Comparison of ENCODE assay signal across 10 cellular contexts in the genomic region with DNA sequence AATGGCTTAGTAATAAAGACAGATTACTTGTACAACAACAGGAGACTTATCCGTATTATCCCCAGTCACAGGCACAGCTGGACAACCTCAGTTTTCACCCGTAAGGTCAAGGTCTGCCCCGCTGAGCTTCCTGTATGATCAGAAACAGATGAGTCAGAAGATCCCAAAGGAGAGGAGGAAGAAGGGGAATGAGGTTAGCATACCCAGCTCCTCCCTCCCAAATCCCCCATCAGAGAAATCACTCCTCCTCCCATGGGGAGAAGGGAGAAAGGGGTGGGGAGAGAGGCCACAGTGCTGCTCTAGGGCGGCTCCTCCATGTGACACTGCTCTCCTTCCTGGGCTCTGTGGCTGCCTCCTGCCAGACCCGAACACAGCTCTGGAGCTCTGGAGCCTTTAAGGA. TPM values are rescaled to one million over a fixed set of nuclear protein-coding genes. Genes with fewer than 3 reads are reported as not detected.
DNase-seq lines count a peak whose midpoint lies in the region; ATAC-seq, FAIRE-seq and TF ChIP-seq lines count a peak whose summit lies in the region.
"Had no signal": no experiment of that assay in that cellular context is flagged by ENCODE, and none has a peak within 500 bp of the region (broad histone marks: within the 10 kb centered on the region; RNA-seq: fewer than 3 reads in every experiment).

No MANE protein-coding gene starts in this region.

- TF ChIP-seq POLR2A in esophagus muscularis mucosa (IDR thresholded peaks at IDR 0.05; ENCODE audit: low read depth): no peak

- no peak overlapping the region for H3K4me2 ChIP-seq in mesenchymal stem cell (ENCODE audit: low read length, poor library complexity, severe bottlenecking)

- no peak for FAIRE-seq in urothelium cell line (lab: Jason Lieb, UNC)

- no peak overlapping the region for H3K4me3 ChIP-seq in esophagus muscularis mucosa
- no peak overlapping the region for H3K4me3 ChIP-seq in mesenchymal stem cell (ENCODE audit: insufficient read depth in 1 of 2, low read depth in 1 of 2, low read length in 2 of 2)

- H2BK120ac ChIP-seq in mesenchymal stem cell (ENCODE audit: low read depth, low read length): peak overlapping the region; percentile 54

- no peak overlapping the region for H4K8ac ChIP-seq in mesenchymal stem cell (ENCODE audit: low read length)

- no peaks in the 10 kb centered on the region for H3K27me3 ChIP-seq in esophagus muscularis mucosa
- H3K27me3 ChIP-seq in mesenchymal stem cell (ENCODE audit: control insufficient read depth in 1 of 2, insufficient read depth in 1 of 2, low read length in 2 of 2): no peaks in the 10 kb centered on the region

- H3K79me1 ChIP-seq in mesenchymal stem cell (replicated peaks; ENCODE audit: low read length, poor library complexity, severe bottlenecking): no peaks in the 10 kb centered on the region

- no peak overlapping the region for H3K14ac ChIP-seq in mesenchymal stem cell (ENCODE audit: low read length in 2 of 2)

- peak overlapping the region in 1 of 2 experiments; percentile 21 for H3K4ac ChIP-seq in mesenchymal stem cell (ENCODE audit: low read depth in 1 of 2, low read length in 2 of 2)

- no peak overlapping the region for H2BK15ac ChIP-seq in mesenchymal stem cell (ENCODE audit: low read depth, poor library complexity, severe bottlenecking)

- H3K23ac ChIP-seq in mesenchymal stem cell (ENCODE audit: low read length in 2 of 2): no peak overlapping the region

- no peak for TF ChIP-seq CTCF in esophagus muscularis mucosa (IDR thresholded peaks at IDR 0.05)

- H3K9me3 ChIP-seq in esophagus muscularis mucosa (no peaks in the 10 kb centered on the region), mesenchymal stem cell (ENCODE audit: control insufficient read depth, low read length) (no peaks in the 10 kb centered on the region)

- 61% methylated on average over 5 of the region's 5 CpGs for WGBS in esophagus muscularis mucosa
- 14% methylated on average over 1 of the region's 5 CpGs for WGBS in mesenchymal stem cell

- H3K18ac ChIP-seq in mesenchymal stem cell (ENCODE audit: low read depth in 1 of 2, low read length in 2 of 2): peak overlapping the region in 1 of 2 experiments; percentile 38

- DNase-seq in NCI-H226: peak; percentile 7
- peak; percentile 93 for DNase-seq in esophagus muscularis mucosa (ENCODE audit: extremely low spot score)
- peak; percentile 82 for DNase-seq in mesenchymal stem cell
- peak; percentile 42 for DNase-seq in urothelium cell line (ENCODE audit: low spot score)
- no peak for DNase-seq in NCI-H510A treated with DMSO at 0.1 percent for 48 hours (lab: John Stamatoyannopoulos, UW)
- DNase-seq: activated CD4-positive, alpha-beta T cell treated with anti-CD3 and anti-CD28 coated beads for 4 hours; activated naive CD8-positive, alpha-beta T cell treated with anti-CD3 and anti-CD28 coated beads, Interleukin-2, amount 10 ng/mL, durations not matched to agents 7 days and 5 days; GF-D8 had no signal

- H2BK12ac ChIP-seq in mesenchymal stem cell (ENCODE audit: low read length in 2 of 2): peak overlapping the region in 1 of 2 experiments; percentile 66

- ATAC-seq in HG03571 (IDR thresholded peaks at IDR 0.05; ENCODE audit: unreplicated experiment) (no peak), GM19351 (IDR thresholded peaks at IDR 0.05; ENCODE audit: unreplicated experiment) (no peak)

- H3K27ac ChIP-seq in esophagus muscularis mucosa (replicated peaks in 1 of 4) (peak overlapping the region; percentile 39 to 75 (median 63)), mesenchymal stem cell (ENCODE audit: low read length, poor library complexity, severe bottlenecking) (no peak overlapping the region)

- H3K36me3 ChIP-seq in esophagus muscularis mucosa: no peaks in the 10 kb centered on the region
- no peaks in the 10 kb centered on the region for H3K36me3 ChIP-seq in mesenchymal stem cell (ENCODE audit: control insufficient read depth in 1 of 2, insufficient read depth in 2 of 2, low read depth in 1 of 2, low read length in 2 of 2)

- H2AFZ ChIP-seq in mesenchymal stem cell (ENCODE audit: low read depth, low read length): peak overlapping the region; percentile 37

- intact Hi-C loops in esophagus muscularis mucosa (cut with DNase I): no loop called here

- H4K91ac ChIP-seq in mesenchymal stem cell (ENCODE audit: low read length): peak overlapping the region; percentile 43

- H3K4me1 ChIP-seq in esophagus muscularis mucosa: peaks cover 12 to 37% (median 19%) of the 10 kb centered on the region in 4 donors
- peaks cover 5% of the 10 kb centered on the region for H3K4me1 ChIP-seq in mesenchymal stem cell (ENCODE audit: control insufficient read depth, insufficient read depth, low read depth, low read length)

- H2AK5ac ChIP-seq in mesenchymal stem cell (ENCODE audit: low read length, severe bottlenecking): no peak overlapping the region

- no peak overlapping the region for H2BK5ac ChIP-seq in mesenchymal stem cell (ENCODE audit: low read depth, low read length, poor library complexity, severe bottlenecking)

- peak overlapping the region; percentile 13 for H3K9ac ChIP-seq in mesenchymal stem cell (ENCODE audit: low read length)

- TF ChIP-seq EP300 in esophagus muscularis mucosa (IDR thresholded peaks at IDR 0.05): no peak

RNA-seq across cellular contexts. Expression of a gene that starts 53.8 kb away (rescaled TPM):
- total RNA-seq in esophagus muscularis mucosa: 100 to 1,000 TPM; 465 to 600 (median 547) TPM
- polyA plus RNA-seq in mesenchymal stem cell (2013, experiment 1 of 2): 97.4 TPM
- polyA plus RNA-seq in mesenchymal stem cell (2013, experiment 2 of 2): 89.2 TPM
